Comparison of ENCODE assay signal across 32 cellular contexts in genomic region chr11:24773326-24773725, GRCh38.
"Had no signal": no experiment of that assay in that cellular context is flagged by ENCODE, and none has a peak within 500 bp of the region (broad histone marks: within the 10 kb centered on the region; RNA-seq: fewer than 3 reads in every experiment).

No MANE protein-coding gene starts in this region.

- H3K27me3 ChIP-seq: cardiac muscle cell, Peyer's patch had no signal

- H3K27ac ChIP-seq: cardiac muscle cell, Peyer's patch, VCaP had no signal

- ATAC-seq: activated naive CD8-positive, alpha-beta T cell treated with anti-CD3 and anti-CD28 coated beads, Interleukin-2, amount 50 U/mL, for 24 hours; activated T-cell treated with anti-CD3 and anti-CD28 coated beads, Interleukin-2, amount 50 U/mL, for 4 hours; SK-N-SH treated with all-trans-retinoic acid at 6 μM for 48 hours; T-cell had no signal

- H3K4me3 ChIP-seq: cardiac muscle cell, Peyer's patch had no signal

- H3K4me1 ChIP-seq: Peyer's patch had no signal

- H3K36me3 ChIP-seq: cardiac muscle cell, Peyer's patch had no signal

- DNase-seq: activated B cell treated with CpG ODN at 0.5 μM for 24 hours; activated CD4-positive, alpha-beta memory T cell treated with anti-CD3 and anti-CD28 coated beads for 36 hours; activated CD4-positive, alpha-beta T cell treated with anti-CD3 and anti-CD28 coated beads for 4 hours; activated CD4-positive, alpha-beta T cell treated with anti-CD3 and anti-CD28 coated beads, Interleukin-2, amount 50 U/mL, for 1 hour; activated CD4-positive, CD25-positive, alpha-beta regulatory T cell treated with anti-CD3 and anti-CD28 coated beads, Interleukin-2, amount 50 U/mL, for 72 hours; activated CD8-positive, alpha-beta memory T cell treated with anti-CD3 and anti-CD28 coated beads, Interleukin-2, amount 50 U/mL, for 4 hours; activated gamma-delta T cell treated with Interleukin-2 at 50 U/mL for 16 hours; activated naive CD4-positive, alpha-beta T cell treated with anti-CD3 and anti-CD28 coated beads for 36 hours; activated naive CD8-positive, alpha-beta T cell treated with anti-CD3 and anti-CD28 coated beads, Interleukin-2, amount 50 U/mL, for 24 hours; activated T-cell treated with anti-CD3 and anti-CD28 coated beads for 4 hours; activated T-cell treated with anti-CD3 and anti-CD28 coated beads, Interleukin-2, amount 50 U/mL, for 4 hours; anterior cingulate cortex; Karpas-422; MM.1S; MV-4-11; NCI-H1092; NCI-H1436 treated with DMSO at 0.1 percent for 48 hours; NCI-H1694 treated with DMSO at 0.1 percent for 48 hours; NCI-H2029; NCI-H2171; NCI-H446 treated with DMSO at 0.1 percent for 48 hours; NCI-H524; NCI-H69; Peyer's patch; RPMI8226; SIG-M5; T-cell; T-helper 2 cell; T-helper 9 cell had no signal

- H3K9me3 ChIP-seq: Peyer's patch had no signal
